8 cellular contexts compared by ENCODE assay signal in genomic region chr17:2090804-2091534, GRCh38. TPM values are rescaled to one million over a fixed set of nuclear protein-coding genes. Genes with fewer than 3 reads are reported as not detected.
DNase-seq lines count a peak whose midpoint lies in the region; ATAC-seq and TF ChIP-seq lines count a peak whose summit lies in the region.

No MANE protein-coding gene starts in this region.

- peaks cover 15% of the 10 kb centered on the region for H3K36me3 Mint-ChIP-seq in activated naive CD8-positive, alpha-beta T cell
- H3K36me3 Mint-ChIP-seq in activated naive CD8-positive, alpha-beta T cell treated with anti-CD3 and anti-CD28 coated beads, Interleukin-2, amount 50 U/mL, for 24 hours (ENCODE audit: low read depth), result peaks cover 11% of the 10 kb centered on the region
- H3K36me3 Mint-ChIP-seq in activated T-helper 2 cell treated with anti-CD3 and anti-CD28 coated beads, Interferon-gamma antibody, Interleukin-2, Interleukin-4, amounts not matched to agents 10 μg/mL and 5 μg/mL and 100 μg/mL, durations not matched to agents 14 hours and 24 hours and 36 hours (ENCODE audit: low read depth), result peaks cover 28% of the 10 kb centered on the region
- H3K36me3 Mint-ChIP-seq in stimulated activated naive B cell treated with anti-CD40 and anti-IgM and Interleukin-4, amounts not matched to agents 10 μg/mL and 1 μg/mL and 100 μg/mL, for 72 hours, result peaks cover 18 to 32% of the 10 kb centered on the region in 2 donors

- no peak overlapping the region for H3K4me3 ChIP-seq in hepatocyte

- H3K4me2 ChIP-seq in hepatocyte, result no peak overlapping the region

- H3K27me3 ChIP-seq in hepatocyte, result no peaks in the 10 kb centered on the region

- H3K4me1 Mint-ChIP-seq in activated naive CD8-positive, alpha-beta T cell (ENCODE audit: low read depth), result peaks cover 56% of the 10 kb centered on the region
- peaks cover 57% of the 10 kb centered on the region for H3K4me1 Mint-ChIP-seq in activated naive CD8-positive, alpha-beta T cell treated with anti-CD3 and anti-CD28 coated beads, Interleukin-2, amount 50 U/mL, for 24 hours
- H3K4me1 Mint-ChIP-seq in activated T-helper 2 cell treated with anti-CD3 and anti-CD28 coated beads, Interferon-gamma antibody, Interleukin-2, Interleukin-4, amounts not matched to agents 10 μg/mL and 5 μg/mL and 100 μg/mL, durations not matched to agents 14 hours and 24 hours and 36 hours (ENCODE audit: low read depth), result peaks cover 71% of the 10 kb centered on the region
- H3K4me1 Mint-ChIP-seq in stimulated activated naive B cell treated with anti-CD40 and anti-IgM and Interleukin-4, amounts not matched to agents 10 μg/mL and 1 μg/mL and 100 μg/mL, for 72 hours, result peaks cover 51 to 67% of the 10 kb centered on the region in 2 donors

- no peak for ATAC-seq in activated naive CD8-positive, alpha-beta T cell treated with anti-CD3 and anti-CD28 coated beads, Interleukin-2, amount 50 U/mL, for 24 hours
- ATAC-seq in stimulated activated naive B cell treated with anti-CD40 and anti-IgM and Interleukin-4, amounts not matched to agents 10 μg/mL and 1 μg/mL and 100 μg/mL, for 72 hours (replicated peaks), result no peak
- no peak for ATAC-seq in GM21390 (IDR thresholded peaks at IDR 0.05; ENCODE audit: unreplicated experiment)

- no peaks in the 10 kb centered on the region for H3K9me3 ChIP-seq in hepatocyte (ENCODE audit: low read depth)

- 64% methylated on average over 2 of the region's 2 CpGs for WGBS in hepatocyte (ENCODE audit: low lambda C conversion rate, missing lambda C conversion rate)

- DNase-seq in activated naive CD8-positive, alpha-beta T cell treated with anti-CD3 and anti-CD28 coated beads, Interleukin-2, amount 50 U/mL, for 24 hours, result no peak
- DNase-seq in activated T-helper 2 cell treated with anti-CD3 and anti-CD28 coated beads, Interferon-gamma antibody, Interleukin-2, Interleukin-4, amounts not matched to agents 10 μg/mL and 5 μg/mL and 100 μg/mL, durations not matched to agents 14 hours and 24 hours and 36 hours (ENCODE audit: low spot score), result no peak
- DNase-seq in hepatocyte (ENCODE audit: low spot score) (peak; percentile 86), SKM-1 treated with dmso at 0.1 percent for 144 hours (lab: John Stamatoyannopoulos, UW; ENCODE audit: unreplicated experiment) (no peak), SHP77 (lab: John Stamatoyannopoulos, UW) (no peak)
- no peak for DNase-seq in stimulated activated naive B cell treated with anti-CD40 and anti-IgM and Interleukin-4, amounts not matched to agents 10 μg/mL and 1 μg/mL and 100 μg/mL, for 72 hours

- H4K20me1 ChIP-seq in hepatocyte (ENCODE audit: insufficient read depth, poor library complexity, severe bottlenecking), result no peaks in the 10 kb centered on the region

- H3K36me3 ChIP-seq in hepatocyte (replicated peaks; ENCODE audit: insufficient read depth, low read depth), result no peaks in the 10 kb centered on the region

- H2AFZ ChIP-seq in hepatocyte, result no peak overlapping the region

- H3K9me2 ChIP-seq in hepatocyte (replicated peaks; ENCODE audit: insufficient read depth), result no peaks in the 10 kb centered on the region

- H3K4me3 Mint-ChIP-seq in activated naive CD8-positive, alpha-beta T cell, result peak overlapping the region; percentile 92
- no peak overlapping the region for H3K4me3 Mint-ChIP-seq in activated naive CD8-positive, alpha-beta T cell treated with anti-CD3 and anti-CD28 coated beads, Interleukin-2, amount 50 U/mL, for 24 hours
- peak overlapping the region; percentile 91 for H3K4me3 Mint-ChIP-seq in activated T-helper 2 cell treated with anti-CD3 and anti-CD28 coated beads, Interferon-gamma antibody, Interleukin-2, Interleukin-4, amounts not matched to agents 10 μg/mL and 5 μg/mL and 100 μg/mL, durations not matched to agents 14 hours and 24 hours and 36 hours (ENCODE audit: low read depth)
- peak overlapping the region; percentile 80 to 87 for H3K4me3 Mint-ChIP-seq in stimulated activated naive B cell treated with anti-CD40 and anti-IgM and Interleukin-4, amounts not matched to agents 10 μg/mL and 1 μg/mL and 100 μg/mL, for 72 hours

- H3K27ac Mint-ChIP-seq in activated naive CD8-positive, alpha-beta T cell, result no peak overlapping the region
- H3K27ac Mint-ChIP-seq in activated naive CD8-positive, alpha-beta T cell treated with anti-CD3 and anti-CD28 coated beads, Interleukin-2, amount 50 U/mL, for 24 hours, result no peak overlapping the region
- peak overlapping the region; percentile 4 for H3K27ac Mint-ChIP-seq in activated T-helper 2 cell treated with anti-CD3 and anti-CD28 coated beads, Interferon-gamma antibody, Interleukin-2, Interleukin-4, amounts not matched to agents 10 μg/mL and 5 μg/mL and 100 μg/mL, durations not matched to agents 14 hours and 24 hours and 36 hours
- H3K27ac Mint-ChIP-seq in stimulated activated naive B cell treated with anti-CD40 and anti-IgM and Interleukin-4, amounts not matched to agents 10 μg/mL and 1 μg/mL and 100 μg/mL, for 72 hours, result peak overlapping the region; percentile 71

- H3K79me2 ChIP-seq in hepatocyte, result peaks cover 3% of the 10 kb centered on the region

- no peaks in the 10 kb centered on the region for H3K27me3 Mint-ChIP-seq in activated naive CD8-positive, alpha-beta T cell
- H3K27me3 Mint-ChIP-seq in activated naive CD8-positive, alpha-beta T cell treated with anti-CD3 and anti-CD28 coated beads, Interleukin-2, amount 50 U/mL, for 24 hours, result no peaks in the 10 kb centered on the region
- H3K27me3 Mint-ChIP-seq in activated T-helper 2 cell treated with anti-CD3 and anti-CD28 coated beads, Interferon-gamma antibody, Interleukin-2, Interleukin-4, amounts not matched to agents 10 μg/mL and 5 μg/mL and 100 μg/mL, durations not matched to agents 14 hours and 24 hours and 36 hours (ENCODE audit: low read depth), result no peaks in the 10 kb centered on the region
- H3K27me3 Mint-ChIP-seq in stimulated activated naive B cell treated with anti-CD40 and anti-IgM and Interleukin-4, amounts not matched to agents 10 μg/mL and 1 μg/mL and 100 μg/mL, for 72 hours, result no peaks in the 10 kb centered on the region

- no peaks in the 10 kb centered on the region for H3K9me3 Mint-ChIP-seq in activated naive CD8-positive, alpha-beta T cell (ENCODE audit: low read depth)
- H3K9me3 Mint-ChIP-seq in activated naive CD8-positive, alpha-beta T cell treated with anti-CD3 and anti-CD28 coated beads, Interleukin-2, amount 50 U/mL, for 24 hours, result no peaks in the 10 kb centered on the region
- no peaks in the 10 kb centered on the region for H3K9me3 Mint-ChIP-seq in activated T-helper 2 cell treated with anti-CD3 and anti-CD28 coated beads, Interferon-gamma antibody, Interleukin-2, Interleukin-4, amounts not matched to agents 10 μg/mL and 5 μg/mL and 100 μg/mL, durations not matched to agents 14 hours and 24 hours and 36 hours
- no peaks in the 10 kb centered on the region for H3K9me3 Mint-ChIP-seq in stimulated activated naive B cell treated with anti-CD40 and anti-IgM and Interleukin-4, amounts not matched to agents 10 μg/mL and 1 μg/mL and 100 μg/mL, for 72 hours

- peak; percentile 31 for TF ChIP-seq CTCF in hepatocyte (IDR thresholded peaks at IDR 0.05; ENCODE audit: poor library complexity)

- H3K4me1 ChIP-seq in hepatocyte (ENCODE audit: insufficient read depth), result peaks cover 31% of the 10 kb centered on the region

- H3K27ac ChIP-seq in hepatocyte, result peak overlapping the region; percentile 90

- intact Hi-C loops in activated T-helper 2 cell treated with anti-CD3 and anti-CD28 coated beads, Interferon-gamma antibody, Interleukin-2, Interleukin-4, amounts not matched to agents 10 μg/mL and 5 μg/mL and 100 μg/mL, durations not matched to agents 14 hours and 24 hours and 36 hours (cut with micrococcal nuclease), result loop anchor here (5.0 kb wide), 1 partner anchor 66 kb away; no protein-coding TSS in a partner anchor

RNA-seq across cellular contexts. Expression of gene HIC1, which starts 36.1 kb away (rescaled TPM):
- total RNA-seq in activated T-helper 2 cell treated with anti-CD3 and anti-CD28 coated beads, Interferon-gamma antibody, Interleukin-2, Interleukin-4, amounts not matched to agents 10 μg/mL and 5 μg/mL and 100 μg/mL, durations not matched to agents 14 hours and 24 hours and 36 hours, result 42.6 and 43.5 TPM in 2 replicates
- total RNA-seq in hepatocyte, result 8.8 and 9.4 TPM in 2 replicates
- polyA plus RNA-seq in hepatocyte, result 8.2 and 10.2 TPM in 2 replicates

RNA-seq across cellular contexts. Expression of gene OVCA2, which starts 49.1 kb away (rescaled TPM):
- 29.9 and 35.8 TPM in 2 replicates for total RNA-seq in activated T-helper 2 cell treated with anti-CD3 and anti-CD28 coated beads, Interferon-gamma antibody, Interleukin-2, Interleukin-4, amounts not matched to agents 10 μg/mL and 5 μg/mL and 100 μg/mL, durations not matched to agents 14 hours and 24 hours and 36 hours
- total RNA-seq in hepatocyte, result 49.2 and 56.4 TPM in 2 replicates
- polyA plus RNA-seq in hepatocyte, result 72.5 and 72.7 TPM in 2 replicates

Comparison
In these comparisons a context has a peak if more than half of its experiments do, and no peak if none do; other contexts are left out.
1. H3K27ac Mint-ChIP-seq: peak in activated T-helper 2 cell treated with anti-CD3 and anti-CD28 coated beads, Interferon-gamma antibody, Interleukin-2, Interleukin-4, amounts not matched to agents 10 μg/mL and 5 μg/mL and 100 μg/mL, durations not matched to agents 14 hours and 24 hours and 36 hours (single experiment) and stimulated activated naive B cell treated with anti-CD40 and anti-IgM and Interleukin-4, amounts not matched to agents 10 μg/mL and 1 μg/mL and 100 μg/mL, for 72 hours (single experiment); none in activated naive CD8-positive, alpha-beta T cell (single experiment) and activated naive CD8-positive, alpha-beta T cell treated with anti-CD3 and anti-CD28 coated beads, Interleukin-2, amount 50 U/mL, for 24 hours (single experiment).